18 cellular contexts compared by ENCODE assay signal in genomic region chr18:78506031-78506461, GRCh38.
DNase-seq lines count a peak whose midpoint lies in the region; FAIRE-seq and TF ChIP-seq lines count a peak whose summit lies in the region.
"Had no signal": no experiment of that assay in that cellular context is flagged by ENCODE, and none has a peak within 500 bp of the region (broad histone marks: within the 10 kb centered on the region; RNA-seq: fewer than 3 reads in every experiment).

No MANE protein-coding gene starts in this region.

- peaks cover 11 to 13% of the 10 kb centered on the region in 2 experiments for H3K4me1 Mint-ChIP-seq in H9

- no peaks in the 10 kb centered on the region for H3K4me1 ChIP-seq in H9 (ENCODE audit: insufficient read depth, low read length)
- H3K4me1 ChIP-seq in H1 (replicated peaks in 1 of 4; ENCODE audit: control insufficient read depth in 3 of 4, insufficient read depth in 4 of 4, low read length in 3 of 4) = peaks cover 0 to 3% (median 2%) of the 10 kb centered on the region in 4 experiments; a peak in 4 of 7 replicates
- H3K4me1 ChIP-seq: adrenal gland, gastroesophageal sphincter had no signal

- H3K23ac ChIP-seq in H9 (ENCODE audit: insufficient read length, low read depth, low read length) = no peak overlapping the region
- no peak overlapping the region for H3K23ac ChIP-seq in H1 (ENCODE audit: insufficient read length)

- FAIRE-seq in H1 (lab: Jason Lieb, UNC) = peak; percentile 42

- H3K56ac ChIP-seq in H9 (ENCODE audit: insufficient read length, low read depth, low read length) (no peak overlapping the region), H1 (replicated peaks; ENCODE audit: insufficient read length, low read depth, low read length) (no peak overlapping the region)

- no peaks in the 10 kb centered on the region; a peak in 2 of 7 replicates for H3K36me3 Mint-ChIP-seq in H9 (ENCODE audit: insufficient read depth in 1 of 3, low read depth in 3 of 3)

- TF ChIP-seq POLR2A in H1 (IDR thresholded peaks at IDR 0.05; ENCODE audit: control extremely low read depth in 1 of 2, low read depth in 2 of 2, low read length in 2 of 2) = no peak

- H3K4me2 ChIP-seq in H9 (ENCODE audit: insufficient read depth, insufficient read length, low read length) (no peak overlapping the region), H1 (ENCODE audit: insufficient read depth in 1 of 2, low read depth in 2 of 2, low read length in 2 of 2) (0 out of 4 replicates have a peak overlapping the region, but pooled peaks of 1 of the 2 experiments have one; percentile 28)

- H3K27me3 ChIP-seq in H9 (ENCODE audit: insufficient read depth, low read length) (0 out of 2 replicates have a peak, but pooled peaks cover 4% of the 10 kb centered on the region), H1 (replicated peaks in 1 of 4; ENCODE audit: control insufficient read depth in 3 of 4, extremely low read depth in 1 of 4, insufficient read depth in 3 of 4, low read length in 3 of 4) (peaks cover 0 to 10% (median 1%) of the 10 kb centered on the region in 4 experiments; a peak in 3 of 7 replicates)
- H3K27me3 ChIP-seq: adrenal gland had no signal

- H2BK12ac ChIP-seq in H9 (ENCODE audit: insufficient read length, low read depth, low read length) (no peak overlapping the region), H1 (ENCODE audit: low read depth, low read length) (no peak overlapping the region)

- peaks cover 33% of the 10 kb centered on the region for H3K27me3 Mint-ChIP-seq in H9 (ENCODE audit: low read depth)

- no peak overlapping the region for H3K14ac ChIP-seq in H9 (ENCODE audit: insufficient read depth, low read length)
- no peak overlapping the region for H3K14ac ChIP-seq in H1 (ENCODE audit: insufficient read length)

- TF ChIP-seq RAD21 in H1 (IDR thresholded peaks at IDR 0.05 in 1 of 2, conservative IDR thresholded peaks at IDR 0.05 in 1 of 2; ENCODE audit: low read depth in 2 of 2, low read length in 2 of 2) = peak; percentile 30 to 60; a peak in 3 of 4 replicates

- H4K5ac ChIP-seq in H9 (ENCODE audit: insufficient read length, low read depth, low read length) (no peak overlapping the region), H1 (ENCODE audit: insufficient read length, low read depth, low read length) (peak overlapping the region; percentile 15)

- H3K9me3 ChIP-seq in H9 (ENCODE audit: control insufficient read depth, low read depth, low read length) (no peaks in the 10 kb centered on the region), H1 (ENCODE audit: insufficient read depth in 2 of 2, low read depth in 1 of 2, low read length in 1 of 2) (peaks cover 0 to 11% of the 10 kb centered on the region in 2 experiments; a peak in 1 of 4 replicates)
- H3K9me3 ChIP-seq: adrenal gland, gastroesophageal sphincter, thoracic aorta had no signal

- DNase-seq in H9 (peak; percentile 84), H1 (ENCODE audit: low read depth in 1 of 2, low spot score in 2 of 2) (peak; percentile 27 to 74), inferior parietal cortex (ENCODE audit: extremely low spot score) (peak; percentile 51), posterior cingulate gyrus (peak; percentile 22 to 92 (median 43)), DMS53 (lab: John Stamatoyannopoulos, UW) (no peak), DMS 273 treated with DMSO at 0.1 percent for 48 hours (lab: John Stamatoyannopoulos, UW) (no peak), kidney glomerular epithelial cell (lab: John Stamatoyannopoulos, UW) (no peak)
- no peak for DNase-seq in stimulated activated CD4-positive, alpha-beta T cell treated with anti-CD3 and anti-CD28 coated beads, Interleukin-1b, Interleukin-23, amount 100 ng/mL, for 48 hours
- DNase-seq: activated effector memory CD4-positive, alpha-beta T cell treated with Interleukin-2 at 50 U/mL for 16 hours; GF-D8; left colon; NCI-H1436 treated with DMSO at 0.1 percent for 48 hours; NCI-H446 treated with DMSO at 0.1 percent for 48 hours; Right ventricle myocardium superior had no signal

- H3K18ac ChIP-seq in H9 (ENCODE audit: insufficient read length, low read depth, low read length) (no peak overlapping the region), H1 (ENCODE audit: extremely low read depth, low read length) (peak overlapping the region; percentile 48; the same call in 1 of the 2 replicates)

- H2AK5ac ChIP-seq in H9 (ENCODE audit: insufficient read length, low read length) (no peak overlapping the region), H1 (ENCODE audit: low read depth, low read length) (no peak overlapping the region)

- H3K4me3 ChIP-seq in H1 (ENCODE audit: extremely low read depth in 1 of 4, insufficient read depth in 2 of 4, low read depth in 3 of 4, low read length in 4 of 4) = no peak overlapping the region
- H3K4me3 ChIP-seq: adrenal gland, thoracic aorta had no signal

- H2BK20ac ChIP-seq in H9 (ENCODE audit: low read depth, low read length, poor library complexity, severe bottlenecking) = no peak overlapping the region
- no peak overlapping the region for H2BK20ac ChIP-seq in H1 (ENCODE audit: low read length)

- TF ChIP-seq CTCF in H9 (conservative IDR thresholded peaks at IDR 0.05) (peak; percentile 62), H1 (IDR thresholded peaks at IDR 0.05; ENCODE audit: control extremely low read depth in 1 of 3, insufficient read depth in 1 of 3, low read depth in 1 of 3, low read length in 3 of 3) (peak; percentile 23 to 57 (median 51))

- no peak overlapping the region for H3T11ph ChIP-seq in H9 (ENCODE audit: low read length)

- H4K8ac ChIP-seq in H9 (replicated peaks; ENCODE audit: insufficient read length, low read depth, low read length) = no peak overlapping the region
- no peak overlapping the region for H4K8ac ChIP-seq in H1 (ENCODE audit: extremely low read depth, insufficient read depth, low read length)

- POLR2A ChIA-PET in H1 (lab: Charles Lee; ENCODE audit: partially characterized antibody) = no interaction called here

- no peak overlapping the region for H2BK5ac ChIP-seq in H9 (ENCODE audit: insufficient read length, low read length)
- H2BK5ac ChIP-seq in H1 (ENCODE audit: low read depth, low read length) = no peak overlapping the region

- H3K36me3 ChIP-seq in H1 (ENCODE audit: control insufficient read depth in 2 of 4, insufficient read depth in 4 of 4, low read length in 3 of 4) = no peaks in the 10 kb centered on the region
- H3K36me3 ChIP-seq: adrenal gland, gastroesophageal sphincter, thoracic aorta had no signal

- H3K27ac Mint-ChIP-seq in H9 = peak overlapping the region in 1 of 3 experiments; percentile 83; a peak in 2 of 7 replicates

- H4K20me1 ChIP-seq in H9 (ENCODE audit: control insufficient read depth, insufficient read depth, insufficient read length) = peaks cover 3% of the 10 kb centered on the region
- peaks cover 0 to 2% of the 10 kb centered on the region in 2 experiments for H4K20me1 ChIP-seq in H1 (replicated peaks in 1 of 2; ENCODE audit: control insufficient read depth in 1 of 2, insufficient read depth in 2 of 2, low read length in 2 of 2)

- no peak overlapping the region for H3K4ac ChIP-seq in H9 (ENCODE audit: low read depth, low read length)
- no peak overlapping the region for H3K4ac ChIP-seq in H1 (replicated peaks; ENCODE audit: insufficient read length, low read depth, low read length)

- H3K9ac ChIP-seq in H9 (ENCODE audit: extremely low read depth, insufficient read length, low read length) (no peak overlapping the region), H1 (replicated peaks in 1 of 4; ENCODE audit: extremely low read depth in 1 of 4, low read depth in 3 of 4, low read length in 3 of 4) (no peak overlapping the region)

- H3K79me2 ChIP-seq in H9 (ENCODE audit: insufficient read depth, low read length) (no peaks in the 10 kb centered on the region), H1 (ENCODE audit: control insufficient read depth in 1 of 2, insufficient read depth in 2 of 2, low read length in 2 of 2) (no peaks in the 10 kb centered on the region)

- CTCF ChIA-PET in H1 (lab: Charles Lee; ENCODE audit: partially characterized antibody) = interaction anchor here (0.6 kb wide), 3 partner anchors 180 to 437 kb away, joined by 3 read pairs; no protein-coding TSS in a partner anchor

- no CpG with 5 or more reads among the region's 29 CpGs for WGBS in H9 (ENCODE audit: extremely low coverage, insufficient read length, low lambda C conversion rate)
- 44% methylated on average over 24 of the region's 29 CpGs; no CpG with 5 or more reads in 1 of the 2 experiments for WGBS in H1 (ENCODE audit: extremely low coverage in 1 of 2, insufficient coverage in 1 of 2, insufficient read length in 1 of 2, insufficient replicate concordance in 2 of 2, low coverage in 1 of 2, low lambda C conversion rate in 2 of 2, missing lambda C conversion rate in 1 of 2), 2 experiments

- no peak for TF ChIP-seq EP300 in H1 (IDR thresholded peaks at IDR 0.05; ENCODE audit: borderline replicate concordance in 1 of 2, low read depth in 2 of 2, low read length in 2 of 2)

- intact Hi-C loops in posterior cingulate gyrus (cut with DNase I) = no loop called here

- peak overlapping the region; percentile 29 to 48; a peak in 1 of 5 replicates for H3K4me3 Mint-ChIP-seq in H9

- H2AFZ ChIP-seq in H9 (ENCODE audit: low read length) (no peak overlapping the region), H1 (ENCODE audit: low read length) (0 out of 2 replicates have a peak overlapping the region, but pooled peaks have one; percentile 72)

- H3K27ac ChIP-seq in H9 (ENCODE audit: insufficient read length, low read depth, low read length) (no peak overlapping the region), H1 (ENCODE audit: low read depth, low read length) (no peak overlapping the region)
- H3K27ac ChIP-seq: adrenal gland, epithelial cell of prostate, gastroesophageal sphincter, thoracic aorta had no signal

- H3K23me2 ChIP-seq in H9 (ENCODE audit: insufficient read length, low read depth, low read length, poor library complexity, severe bottlenecking) (no peaks in the 10 kb centered on the region), H1 (ENCODE audit: low read depth, low read length) (no peaks in the 10 kb centered on the region)

- no peak overlapping the region for H2BK120ac ChIP-seq in H9 (ENCODE audit: low read depth, low read length, poor library complexity, severe bottlenecking)
- no peak overlapping the region for H2BK120ac ChIP-seq in H1 (replicated peaks; ENCODE audit: low read depth, low read length)

- H3K9me3 Mint-ChIP-seq in H9 = peaks cover 0 to 10% of the 10 kb centered on the region in 2 experiments

- H4K91ac ChIP-seq in H9 (ENCODE audit: insufficient read length, low read depth, low read length) (no peak overlapping the region), H1 (replicated peaks; ENCODE audit: insufficient read length, low read length) (peak overlapping the region; percentile 37)

- H3K79me1 ChIP-seq in H9 (ENCODE audit: insufficient read depth, low read depth, low read length, poor library complexity, severe bottlenecking) (no peaks in the 10 kb centered on the region), H1 (ENCODE audit: low read depth, low read length) (peaks cover 3% of the 10 kb centered on the region; the same call in 1 of the 2 replicates)

- H2BK15ac ChIP-seq in H9 (ENCODE audit: low read depth, low read length) = no peak overlapping the region
- 0 out of 2 replicates have a peak overlapping the region, but pooled peaks have one; percentile 81 for H2BK15ac ChIP-seq in H1 (ENCODE audit: low read length)

TF ChIP-seq in H1, 55 proteins besides CTCF, POLR2A, EP300 and RAD21 (continues in another document):
- TF ChIP-seq SP1 (IDR thresholded peaks at IDR 0.05; ENCODE audit: low read depth, low read length) (no peak), EGR1 (IDR thresholded peaks at IDR 0.05; ENCODE audit: borderline replicate concordance, low read depth, low read length) (no peak)

Comparison
In these comparisons a context has a peak if more than half of its experiments do, and no peak if none do; other contexts are left out.
1. DNase-seq: peak in H9 (single experiment), H1 (2 of 2), inferior parietal cortex (single experiment) and posterior cingulate gyrus (10 of 10); none in stimulated activated CD4-positive, alpha-beta T cell treated with anti-CD3 and anti-CD28 coated beads, Interleukin-1b, Interleukin-23, amount 100 ng/mL, for 48 hours (single experiment), DMS53 (single experiment), DMS 273 treated with DMSO at 0.1 percent for 48 hours (single experiment) and kidney glomerular epithelial cell (single experiment).